ENCODE assay signal across 25 cellular contexts in the genomic region with DNA sequence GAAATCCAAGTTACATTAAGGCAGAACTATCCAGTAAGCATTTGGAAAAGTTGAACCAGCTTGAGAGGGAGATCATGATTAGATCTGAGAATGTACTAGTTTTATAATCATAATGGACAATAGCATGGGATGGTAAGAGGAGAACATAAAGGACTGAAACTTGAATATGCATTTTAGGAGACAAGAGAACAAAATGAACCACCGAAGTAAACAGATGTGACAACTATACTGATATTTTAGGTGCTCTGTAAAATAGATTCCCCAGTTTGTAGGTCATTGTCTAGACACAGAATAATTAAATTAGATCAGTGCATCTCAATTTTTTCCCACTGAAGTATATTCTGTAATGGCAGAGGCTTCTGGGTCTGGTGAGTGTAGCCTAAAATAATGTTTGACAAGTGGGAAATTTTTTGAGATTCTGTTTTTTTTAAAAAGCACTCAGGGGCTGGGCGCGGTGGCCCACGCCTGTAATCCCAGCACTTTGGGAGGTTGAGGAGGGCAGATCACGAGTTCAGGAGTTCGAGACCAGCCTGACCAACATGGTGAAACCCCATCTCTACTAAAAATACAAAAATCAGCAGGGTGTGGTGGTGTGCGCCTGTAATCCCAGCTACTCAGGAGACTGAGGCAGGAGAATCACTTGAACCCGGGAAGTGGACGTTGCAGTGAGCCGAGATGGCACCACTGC.
"Had no signal": no experiment of that assay in that cellular context is flagged by ENCODE, and none has a peak within 500 bp of the region (broad histone marks: within the 10 kb centered on the region; RNA-seq: fewer than 3 reads in every experiment).

No MANE protein-coding gene starts in this region.

- DNase-seq: cortex of kidney; effector memory CD8-positive, alpha-beta T cell; hypothalamus; immature natural killer cell; islet precursor cell; kidney glomerular epithelial cell; left colon; left ventricle myocardium inferior; lower lobe of right lung; naive thymus-derived CD8-positive, alpha-beta T cell; occipital lobe; pancreas; right lobe of liver; stimulated activated CD4-positive, alpha-beta T cell treated with anti-CD3 and anti-CD28 coated beads, Interleukin-12 subunit alpha, Interleukin-12 subunit beta, amount 100 ng/mL, for 4 hours; stimulated activated CD4-positive, alpha-beta T cell treated with anti-CD3 and anti-CD28 coated beads, Interleukin-1b, Interleukin-23, amount 100 ng/mL, for 48 hours; stimulated activated CD4-positive, alpha-beta T cell treated with anti-CD3 and anti-CD28 coated beads, Interleukin-4, amount 100 ng/mL, for 1 hour; stimulated activated CD8-positive, alpha-beta memory T cell treated with anti-CD3 and anti-CD28 coated beads, Interleukin-4, amount 100 ng/mL, for 48 hours; stimulated activated naive CD4-positive, alpha-beta T cell; stimulated activated naive CD8-positive, alpha-beta T cell treated with anti-CD3 and anti-CD28 coated beads, Interleukin-15, amount 100 ng/mL, for 72 hours; thyroid gland had no signal

- H3K9me3 Mint-ChIP-seq: effector memory CD8-positive, alpha-beta T cell; immature natural killer cell; stimulated activated naive CD8-positive, alpha-beta T cell treated with anti-CD3 and anti-CD28 coated beads, Interleukin-15, amount 100 ng/mL, for 72 hours had no signal

- H3K27me3 Mint-ChIP-seq: effector memory CD8-positive, alpha-beta T cell; naive thymus-derived CD8-positive, alpha-beta T cell; progenitor cell of endocrine pancreas; stimulated activated naive CD8-positive, alpha-beta T cell treated with anti-CD3 and anti-CD28 coated beads, Interleukin-15, amount 100 ng/mL, for 72 hours had no signal

- H3K4me1 ChIP-seq: left ventricle myocardium inferior, lower lobe of right lung, pancreas, right lobe of liver, thyroid gland, vagina had no signal

- H3K4me3 ChIP-seq: left ventricle myocardium inferior, lower lobe of right lung, pancreas, right lobe of liver, smooth muscle cell, thyroid gland, vagina had no signal

- H3K4me1 Mint-ChIP-seq: immature natural killer cell; naive thymus-derived CD8-positive, alpha-beta T cell had no signal

- H3K36me3 ChIP-seq: vagina had no signal

- H3K27ac ChIP-seq: left ventricle myocardium inferior, lower lobe of right lung, pancreas, right lobe of liver, thyroid gland, vagina had no signal

- FAIRE-seq: endometrium, frontal cortex, pancreas had no signal

- H3K27ac Mint-ChIP-seq: effector memory CD8-positive, alpha-beta T cell; immature natural killer cell; naive thymus-derived CD8-positive, alpha-beta T cell; progenitor cell of endocrine pancreas; stimulated activated naive CD8-positive, alpha-beta T cell treated with anti-CD3 and anti-CD28 coated beads, Interleukin-15, amount 100 ng/mL, for 72 hours had no signal

- H3K27me3 ChIP-seq: pancreas, right lobe of liver, thyroid gland, vagina had no signal

- H3K4me3 Mint-ChIP-seq: effector memory CD8-positive, alpha-beta T cell; immature natural killer cell; naive thymus-derived CD8-positive, alpha-beta T cell; stimulated activated naive CD8-positive, alpha-beta T cell treated with anti-CD3 and anti-CD28 coated beads, Interleukin-15, amount 100 ng/mL, for 72 hours had no signal

- H3K9me3 ChIP-seq: left ventricle myocardium inferior, lower lobe of right lung, right lobe of liver, thyroid gland, vagina had no signal

- H3K4me2 ChIP-seq: smooth muscle cell had no signal

- ATAC-seq: effector memory CD8-positive, alpha-beta T cell; left colon; lower lobe of right lung; naive thymus-derived CD8-positive, alpha-beta T cell; pancreas; right lobe of liver; stimulated activated naive CD8-positive, alpha-beta T cell treated with anti-CD3 and anti-CD28 coated beads, Interleukin-15, amount 100 ng/mL, for 72 hours had no signal
